Comparison of ENCODE assay signal across 18 cellular contexts in genomic region chr7:73359306-73359705, GRCh38. TPM values are rescaled to one million over a fixed set of nuclear protein-coding genes. Genes with fewer than 3 reads are reported as not detected.
"Had no signal": no experiment of that assay in that cellular context is flagged by ENCODE, and none has a peak within 500 bp of the region (broad histone marks: within the 10 kb centered on the region; RNA-seq: fewer than 3 reads in every experiment).

No MANE protein-coding gene starts in this region.

- H3K9me3 Mint-ChIP-seq: naive thymus-derived CD4-positive, alpha-beta T cell had no signal

- H3K4me3 ChIP-seq: ascending aorta, hepatocyte, left ventricle myocardium inferior, mucosa of descending colon, SJCRH30, tibial nerve had no signal

- DNase-seq: activated CD4-positive, alpha-beta T cell treated with anti-CD3 and anti-CD28 coated beads, Interleukin-2, amount 50 U/mL, for 1 hour; activated CD8-positive, alpha-beta memory T cell treated with anti-CD3 and anti-CD28 coated beads for 24 hours; activated gamma-delta T cell treated with Interleukin-2 at 50 U/mL for 16 hours; dorsolateral prefrontal cortex; kidney; left ventricle myocardium inferior; mucosa of descending colon; naive thymus-derived CD4-positive, alpha-beta T cell; occipital lobe; SJCRH30; stimulated activated CD4-positive, alpha-beta T cell treated with anti-CD3 and anti-CD28 coated beads, Interleukin-12 subunit alpha, Interleukin-12 subunit beta, amount 100 ng/mL, for 4 hours; stimulated activated CD4-positive, alpha-beta T cell treated with anti-CD3 and anti-CD28 coated beads, Interleukin-2, amount 100 ng/mL, for 24 hours had no signal

- H2AFZ ChIP-seq: hepatocyte had no signal

- H3K36me3 ChIP-seq: ascending aorta, left ventricle myocardium inferior, SJCRH30, tibial nerve had no signal

- H3K27me3 ChIP-seq: ascending aorta, dorsolateral prefrontal cortex, hepatocyte had no signal

- H3K9me3 ChIP-seq: ascending aorta, left ventricle myocardium inferior, mucosa of descending colon, SJCRH30, tibial nerve had no signal

- H3K79me2 ChIP-seq: hepatocyte had no signal

- ATAC-seq: naive thymus-derived CD4-positive, alpha-beta T cell had no signal

- H3K36me3 Mint-ChIP-seq: naive thymus-derived CD4-positive, alpha-beta T cell had no signal

- H3K27ac ChIP-seq: ascending aorta, hepatocyte had no signal

RNA-seq across cellular contexts. Expression of gene FKBP6, which starts 31.3 kb away (rescaled TPM):
- total RNA-seq: ascending aorta; bronchial epithelial cell; glomerular endothelial cell; hepatocyte; left ventricle myocardium inferior; mucosa of descending colon; occipital lobe; SJCRH30; T-helper 2 cell treated with Interferon-gamma antibody and Interleukin-4, amounts not matched to agents 100 ng/mL and 5 ng/mL, for 36 hours; tibial nerve had no signal

RNA-seq across cellular contexts. Expression of gene TRIM50, which starts 31.4 kb away (rescaled TPM):
- total RNA-seq: ascending aorta; bronchial epithelial cell; glomerular endothelial cell; naive thymus-derived CD4-positive, alpha-beta T cell; SJCRH30; T-helper 2 cell treated with Interferon-gamma antibody and Interleukin-4, amounts not matched to agents 100 ng/mL and 5 ng/mL, for 36 hours had no signal
